24 cellular contexts compared by ENCODE assay signal in genomic region chr5:43498571-43498970, GRCh38.
"Had no signal": no experiment of that assay in that cellular context is flagged by ENCODE, and none has a peak within 500 bp of the region (broad histone marks: within the 10 kb centered on the region; RNA-seq: fewer than 3 reads in every experiment).

No MANE protein-coding gene starts in this region.

- DNase-seq: activated CD4-positive, alpha-beta T cell treated with anti-CD3 and anti-CD28 coated beads for 48 hours; activated CD4-positive, alpha-beta T cell treated with anti-CD3 and anti-CD28 coated beads, Interleukin-2, amount 50 U/mL, for 4 hours; activated CD4-positive, CD25-positive, alpha-beta regulatory T cell treated with anti-CD3 and anti-CD28 coated beads, Interleukin-2, amount 50 U/mL, for 72 hours; activated CD8-positive, alpha-beta T cell treated with anti-CD3 and anti-CD28 coated beads, Interleukin-2, amount 10 ng/mL, durations not matched to agents 7 days and 5 days; activated effector memory CD4-positive, alpha-beta T cell treated with Interleukin-2 at 50 U/mL for 16 hours; activated naive CD4-positive, alpha-beta T cell; activated T-cell treated with anti-CD3 and anti-CD28 coated beads, Interleukin-2, amount 50 U/mL, for 24 hours; aorta; caudate nucleus; Kasumi-1; KBM-7; NCI-H1105; NCI-H1436; NCI-H187; NCI-H2081; NCI-H510A treated with DMSO at 0.1 percent for 48 hours; NCI-H69; PC-3; SHP77; T-helper 17 cell; T-helper 9 cell had no signal

- H3K27me3 Mint-ChIP-seq: activated naive CD4-positive, alpha-beta T cell treated with anti-CD3 and anti-CD28 coated beads, Interleukin-2, amount 50 U/mL, for 24 hours; activated T-cell treated with anti-CD3 and anti-CD28 coated beads, Interleukin-2, amount 50 U/mL, for 24 hours; T-helper 17 cell had no signal

- H3K27ac Mint-ChIP-seq: activated CD8-positive, alpha-beta T cell treated with anti-CD3 and anti-CD28 coated beads, Interleukin-2, amount 10 ng/mL, durations not matched to agents 7 days and 5 days; activated naive CD4-positive, alpha-beta T cell treated with anti-CD3 and anti-CD28 coated beads, Interleukin-2, amount 50 U/mL, for 24 hours; activated T-cell treated with anti-CD3 and anti-CD28 coated beads, Interleukin-2, amount 50 U/mL, for 24 hours; activated T-helper 1 cell treated with anti-CD3 and anti-CD28 coated beads, Interleukin-12 subunit alpha, Interleukin-12 subunit beta, Interleukin-2, Interleukin-4 antibody, amounts not matched to agents 30 ng/mL and 10 ng/mL and 1 ng/mL, durations not matched to agents 14 hours and 24 hours and 36 hours; T-helper 17 cell; WTC11 had no signal

- H3K4me3 Mint-ChIP-seq: activated CD8-positive, alpha-beta T cell treated with anti-CD3 and anti-CD28 coated beads, Interleukin-2, amount 10 ng/mL, durations not matched to agents 7 days and 5 days; activated naive CD4-positive, alpha-beta T cell treated with anti-CD3 and anti-CD28 coated beads, Interleukin-2, amount 50 U/mL, for 24 hours; activated T-cell treated with anti-CD3 and anti-CD28 coated beads, Interleukin-2, amount 50 U/mL, for 24 hours; activated T-helper 1 cell treated with anti-CD3 and anti-CD28 coated beads, Interleukin-12 subunit alpha, Interleukin-12 subunit beta, Interleukin-2, Interleukin-4 antibody, amounts not matched to agents 30 ng/mL and 10 ng/mL and 1 ng/mL, durations not matched to agents 14 hours and 24 hours and 36 hours; WTC11 had no signal

- H3K4me1 Mint-ChIP-seq: activated naive CD4-positive, alpha-beta T cell treated with anti-CD3 and anti-CD28 coated beads, Interleukin-2, amount 50 U/mL, for 24 hours; WTC11 had no signal

- H3K9me3 Mint-ChIP-seq: activated naive CD4-positive, alpha-beta T cell treated with anti-CD3 and anti-CD28 coated beads, Interleukin-2, amount 50 U/mL, for 24 hours; activated T-cell treated with anti-CD3 and anti-CD28 coated beads, Interleukin-2, amount 50 U/mL, for 24 hours; activated T-helper 1 cell treated with anti-CD3 and anti-CD28 coated beads, Interleukin-12 subunit alpha, Interleukin-12 subunit beta, Interleukin-2, Interleukin-4 antibody, amounts not matched to agents 30 ng/mL and 10 ng/mL and 1 ng/mL, durations not matched to agents 14 hours and 24 hours and 36 hours; WTC11 had no signal

- ATAC-seq: activated CD8-positive, alpha-beta T cell treated with anti-CD3 and anti-CD28 coated beads, Interleukin-2, amount 10 ng/mL, durations not matched to agents 7 days and 5 days; PC-3; T-helper 17 cell; WTC11 had no signal
